Comparison of ENCODE assay signal across 8 cellular contexts in the genomic region with DNA sequence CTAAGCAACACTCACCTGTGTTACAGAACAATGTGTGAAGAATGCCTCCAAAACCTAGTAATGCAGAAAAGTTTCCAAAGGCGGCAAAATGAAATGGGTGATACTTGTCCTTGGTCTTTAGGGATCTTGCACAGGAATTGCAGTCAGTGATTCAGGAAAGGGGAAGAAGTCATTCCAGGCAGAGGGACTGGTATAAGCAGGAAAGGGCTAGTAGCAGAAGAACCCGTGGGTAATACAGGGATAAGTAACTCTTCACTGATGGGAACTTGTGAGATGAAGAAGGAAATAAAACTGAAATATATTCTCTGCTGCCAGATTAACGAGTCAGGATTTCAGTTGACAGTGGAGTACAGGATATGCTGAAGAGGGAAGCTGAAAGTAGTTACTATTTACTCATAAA. TPM values are rescaled to one million over a fixed set of nuclear protein-coding genes. Genes with fewer than 3 reads are reported as not detected.
DNase-seq lines count a peak whose midpoint lies in the region; ATAC-seq and TF ChIP-seq lines count a peak whose summit lies in the region.

No MANE protein-coding gene starts in this region.

- peak overlapping the region; percentile 94 for H3K4me3 Mint-ChIP-seq in activated CD4-positive, alpha-beta T cell treated with anti-CD3 and anti-CD28 coated beads for 36 hours
- H3K4me3 Mint-ChIP-seq in activated B cell treated with CpG ODN at 0.5 μM for 24 hours = peak overlapping the region; percentile 98

- DNase-seq in activated CD4-positive, alpha-beta T cell treated with anti-CD3 and anti-CD28 coated beads for 36 hours = no peak
- DNase-seq in activated CD4-positive, alpha-beta T cell treated with anti-CD3 and anti-CD28 coated beads for 48 hours = no peak
- DNase-seq in activated B cell treated with CpG ODN at 0.5 μM for 24 hours = no peak
- no peak for DNase-seq in stomach
- no peak for DNase-seq in NCI-H524 treated with DMSO at 0.1 percent for 48 hours (lab: John Stamatoyannopoulos, UW)

- TF ChIP-seq POLR2A in stomach (IDR thresholded peaks at IDR 0.05) = no peak

- H3K36me3 ChIP-seq in iPS-18a (ENCODE audit: control insufficient read depth, low read depth, low read length) = no peaks in the 10 kb centered on the region
- H3K36me3 ChIP-seq in stomach = no peaks in the 10 kb centered on the region

- no peak for ATAC-seq in activated CD4-positive, alpha-beta T cell treated with anti-CD3 and anti-CD28 coated beads for 36 hours
- ATAC-seq in activated B cell treated with CpG ODN at 0.5 μM for 24 hours (ENCODE audit: low read depth) (no peak), HG03354 (IDR thresholded peaks at IDR 0.05; ENCODE audit: poor library complexity, severe bottlenecking, unreplicated experiment) (no peak), GM21367 (IDR thresholded peaks at IDR 0.05; ENCODE audit: unreplicated experiment) (no peak)

- TF ChIP-seq CTCF in activated B cell treated with CpG ODN at 0.5 μM for 24 hours (IDR thresholded peaks at IDR 0.05) = no peak
- TF ChIP-seq CTCF in stomach (IDR thresholded peaks at IDR 0.05) = no peak

- no peaks in the 10 kb centered on the region for H3K9me3 ChIP-seq in iPS-18a (ENCODE audit: control insufficient read depth, low read depth, low read length)
- no peaks in the 10 kb centered on the region for H3K9me3 ChIP-seq in stomach

- H3K27ac Mint-ChIP-seq in activated CD4-positive, alpha-beta T cell treated with anti-CD3 and anti-CD28 coated beads for 36 hours = peak overlapping the region; percentile 98
- peak overlapping the region; percentile 95 for H3K27ac Mint-ChIP-seq in activated B cell treated with CpG ODN at 0.5 μM for 24 hours

- 22 to 33% (median 24%) methylated on average over 3 of the region's 3 CpGs for WGBS in stomach, 5 donors

- TF ChIP-seq EP300 in stomach (IDR thresholded peaks at IDR 0.05) = no peak

- peak overlapping the region; percentile 87 for H3K9ac ChIP-seq in iPS-18a (ENCODE audit: low read length)

- POLR2A ChIA-PET in activated CD4-positive, alpha-beta T cell treated with anti-CD3 and anti-CD28 coated beads for 36 hours (lab: Charles Lee) = no interaction called here
- POLR2A ChIA-PET in activated B cell treated with CpG ODN at 0.5 μM for 24 hours (lab: Charles Lee) = no interaction called here

- H3K4me1 Mint-ChIP-seq in activated CD4-positive, alpha-beta T cell treated with anti-CD3 and anti-CD28 coated beads for 36 hours = peaks cover 40% of the 10 kb centered on the region
- peaks cover 46% of the 10 kb centered on the region for H3K4me1 Mint-ChIP-seq in activated B cell treated with CpG ODN at 0.5 μM for 24 hours

- intact Hi-C loops in activated CD4-positive, alpha-beta T cell treated with anti-CD3 and anti-CD28 coated beads for 36 hours (cut with DNase I, micrococcal nuclease) = loop anchor here (2.0 to 10.0 kb wide), 10 partner anchors 44 to 1549 kb away; partner anchors contain the start of genes CSNK1G3 (in 2 of the 2), CEP120 (in 1 of the 2) and LOX (in 1 of the 2)
- intact Hi-C loops in activated B cell treated with CpG ODN at 0.5 μM for 24 hours (cut with micrococcal nuclease) (loop anchor here (1.0 to 10.0 kb wide), 6 partner anchors 13 to 1552 kb away; partner anchors contain the start of genes CEP120, CSNK1G3 and SNX2), stomach (cut with DNase I; ENCODE audit: low total_unique reads) (no loop called here)

- H3K9me3 Mint-ChIP-seq in activated CD4-positive, alpha-beta T cell treated with anti-CD3 and anti-CD28 coated beads for 36 hours (ENCODE audit: low read depth) = peaks cover 6% of the 10 kb centered on the region
- peaks cover 7% of the 10 kb centered on the region for H3K9me3 Mint-ChIP-seq in activated B cell treated with CpG ODN at 0.5 μM for 24 hours

- H3K4me3 ChIP-seq in iPS-18a (ENCODE audit: low read length) = peak overlapping the region; percentile 94
- H3K4me3 ChIP-seq in stomach = peak overlapping the region; percentile 68 to 96 (median 80)

- H3K27ac ChIP-seq in iPS-18a (ENCODE audit: low read length) (no peak overlapping the region), stomach (peak overlapping the region in 1 of 5 donors; percentile 87)

- H3K4me1 ChIP-seq in iPS-18a (ENCODE audit: control insufficient read depth, low read depth, low read length) (peaks cover 14% of the 10 kb centered on the region), stomach (peaks cover 9 to 21% (median 15%) of the 10 kb centered on the region in 4 donors)

- peaks cover 23% of the 10 kb centered on the region for H3K36me3 Mint-ChIP-seq in activated CD4-positive, alpha-beta T cell treated with anti-CD3 and anti-CD28 coated beads for 36 hours (ENCODE audit: low read depth)
- peaks cover 18% of the 10 kb centered on the region for H3K36me3 Mint-ChIP-seq in activated B cell treated with CpG ODN at 0.5 μM for 24 hours (ENCODE audit: low read depth)

- CTCF ChIA-PET in activated CD4-positive, alpha-beta T cell treated with anti-CD3 and anti-CD28 coated beads for 36 hours (lab: Charles Lee) = interaction anchor here (0.9 to 1.5 kb wide), 6 partner anchors 11 to 139 kb away, joined by 3 to 5 read pairs (median 4); no protein-coding TSS in a partner anchor
- CTCF ChIA-PET in activated B cell treated with CpG ODN at 0.5 μM for 24 hours (lab: Charles Lee) = interaction anchor here (1.6 kb wide), 1 partner anchor 12 kb away, joined by 6 read pairs; no protein-coding TSS in a partner anchor

- H3K27me3 Mint-ChIP-seq in activated CD4-positive, alpha-beta T cell treated with anti-CD3 and anti-CD28 coated beads for 36 hours = no peaks in the 10 kb centered on the region
- peaks cover 6% of the 10 kb centered on the region for H3K27me3 Mint-ChIP-seq in activated B cell treated with CpG ODN at 0.5 μM for 24 hours

- H3K27me3 ChIP-seq in iPS-18a (ENCODE audit: control insufficient read depth, insufficient read depth, low read length) (no peaks in the 10 kb centered on the region), stomach (peaks cover 0 to 4% (median 0%) of the 10 kb centered on the region in 3 donors)

RNA-seq across cellular contexts. Expression of gene SRFBP1, which starts 1.2 kb away (rescaled TPM):
- 10 to 100 TPM; 12.5 to 12.9 TPM for total RNA-seq in activated CD4-positive, alpha-beta T cell treated with anti-CD3 and anti-CD28 coated beads for 36 hours
- total RNA-seq in activated B cell treated with CpG ODN at 0.5 μM for 24 hours = 18.2 and 19.2 TPM in 2 replicates
- total RNA-seq in stomach = 10 to 100 TPM in 3 of 5 donors, 1 to 10 TPM in 2; 4.1 to 25.7 (median 10.4) TPM
- 1 to 10 TPM; 2.1 to 4.0 (median 3.8) TPM for polyA plus RNA-seq in stomach
